8 cellular contexts compared by ENCODE assay signal in genomic region chr1:89987170-89987819, GRCh38. TPM values are rescaled to one million over a fixed set of nuclear protein-coding genes. Genes with fewer than 3 reads are reported as not detected.
DNase-seq lines count a peak whose midpoint lies in the region; ATAC-seq and TF ChIP-seq lines count a peak whose summit lies in the region.

No MANE protein-coding gene starts in this region.

- ATAC-seq in GM21423 (IDR thresholded peaks at IDR 0.05; ENCODE audit: unreplicated experiment) (peak; percentile 75), GM18873 (IDR thresholded peaks at IDR 0.05; ENCODE audit: low FRiP score, unreplicated experiment) (no peak)

- peak; percentile 90 for TF ChIP-seq CTCF in fibroblast of villous mesenchyme (IDR thresholded peaks at IDR 0.05; ENCODE audit: insufficient read depth, low read depth, low read length)

- H3K4me3 ChIP-seq in fibroblast of villous mesenchyme (ENCODE audit: low read depth, low read length): no peak overlapping the region

- DNase-seq in DMS153 treated with DMSO at 0.1 percent for 48 hours (lab: John Stamatoyannopoulos, UW; ENCODE audit: unreplicated experiment) (peak; percentile 74), HuH-7.5 (ENCODE audit: low spot score) (peak; percentile 71), NOMO-1 treated with dmso at 0.1 percent for 144 hours (lab: John Stamatoyannopoulos, UW; ENCODE audit: unreplicated experiment) (peak; percentile 49), activated T-helper 1 cell treated with Interleukin-2 at 50 U/mL for 16 hours (ENCODE audit: low read depth) (peak; percentile 7), fibroblast of villous mesenchyme (ENCODE audit: low read depth) (peak; percentile 82), nucleus accumbens (lab: John Stamatoyannopoulos, UW) (peak in 34 of 56 donors; percentile 2 to 72 (median 28))

RNA-seq across cellular contexts. Expression of gene ZNF326, which starts 7.6 kb away (rescaled TPM):
- 9.3 and 12.1 TPM in 2 replicates for total RNA-seq in fibroblast of villous mesenchyme

Comparison
In these comparisons a context has a peak if more than half of its experiments do, and no peak if none do; other contexts are left out.
1. DNase-seq: peak in every context shown above with its lines; median percentile 82 in fibroblast of villous mesenchyme; 74 in DMS153 treated with DMSO at 0.1 percent for 48 hours; 71 in HuH-7.5; 49 in NOMO-1 treated with dmso at 0.1 percent for 144 hours; 28 in nucleus accumbens; 7 in activated T-helper 1 cell treated with Interleukin-2 at 50 U/mL for 16 hours.